In genomic region chr2:206080927-206081326, GRCh38 we compare ENCODE assay signal across 21 cellular contexts. TPM values are rescaled to one million over a fixed set of nuclear protein-coding genes. Genes with fewer than 3 reads are reported as not detected.
A peak's percentile ranks its signal among the peaks of the same experiment; 100 is the strongest.
DNase-seq lines count a peak whose midpoint lies in the region; ATAC-seq, FAIRE-seq and TF ChIP-seq lines count a peak whose summit lies in the region.
"Had no signal": no experiment of that assay in that cellular context is flagged by ENCODE, and none has a peak within 500 bp of the region (broad histone marks: within the 10 kb centered on the region; RNA-seq: fewer than 3 reads in every experiment).

No MANE protein-coding gene starts in this region.

- in situ Hi-C loops in GM12878 (cut with MboI), result no loop called here

- POLR2A ChIA-PET in GM12878 (lab: Charles Lee), result no interaction called here

- H3K36me3 ChIP-seq in HUES64 (ENCODE audit: insufficient read depth, low read length) (peaks cover 4% of the 10 kb centered on the region; the same call in 1 of the 2 replicates), GM12878 (ENCODE audit: control insufficient read depth in 2 of 2, insufficient read depth in 2 of 2, low read length in 1 of 2) (no peaks in the 10 kb centered on the region)

- H3K27me3 ChIP-seq in HUES64 (ENCODE audit: insufficient read depth, low read length) (no peaks in the 10 kb centered on the region), GM12878 (replicated peaks in 1 of 2; ENCODE audit: control insufficient read depth in 2 of 2, insufficient read depth in 2 of 2, low read length in 1 of 2) (no peaks in the 10 kb centered on the region), dorsolateral prefrontal cortex (no peaks in the 10 kb centered on the region)
- H3K27me3 ChIP-seq: BLaER1 treated with 17β-estradiol and CSF1 and Interleukin-3, amounts not matched to agents 10 nM and 100 nM had no signal

- H3K4me1 Mint-ChIP-seq in nephron, result peaks cover 25% of the 10 kb centered on the region
- H3K4me1 Mint-ChIP-seq in immature natural killer cell, result peaks cover 37 to 52% of the 10 kb centered on the region in 2 donors

- H3K27ac Mint-ChIP-seq in nephron (peak overlapping the region in 1 of 3 experiments; percentile 60), immature natural killer cell (peak overlapping the region in 2 of 6 donors; percentile 21 to 30)
- H3K27ac Mint-ChIP-seq: HFFc6 had no signal

- no TSS peak for BruUV-seq in GM12878 (replicated peaks; lab: Mats Ljungman, UMichigan)

- CTCF ChIA-PET in GM12878 (lab: Yijun Ruan, JAX), result no interaction called here

- TF ChIP-seq RAD21 in GM12878 (IDR thresholded peaks at IDR 0.05; ENCODE audit: insufficient read depth, low read depth, low read length), result no peak

- no peak for TF ChIP-seq POLR2A in GM12878 (IDR thresholded peaks at IDR 0.05; ENCODE audit: low read depth, low read length)

- RAD21 ChIA-PET in GM12878 (lab: Charles Lee; ENCODE audit: unreplicated experiment), result no interaction called here

- H3K4me3 ChIP-seq in HUES64 (ENCODE audit: low read length), result no peak overlapping the region
- H3K4me3 ChIP-seq in GM12878, result no peak overlapping the region
- H3K4me3 ChIP-seq in dorsolateral prefrontal cortex, result no peak overlapping the region
- H3K4me3 ChIP-seq: BLaER1 treated with 17β-estradiol and CSF1 and Interleukin-3, amounts not matched to agents 10 nM and 100 nM had no signal

- peaks cover 50% of the 10 kb centered on the region for H3K4me1 ChIP-seq in HUES64 (ENCODE audit: insufficient read depth, low read length)
- peaks cover 13% of the 10 kb centered on the region for H3K4me1 ChIP-seq in GM12878 (ENCODE audit: control insufficient read depth, insufficient read depth, low read length)

- FAIRE-seq in GM19239 (lab: Jason Lieb, UNC) (peak; percentile 59), GM12878 (lab: Jason Lieb, UNC) (no peak)
- FAIRE-seq: D721Med, GM12892 had no signal

- peak overlapping the region; percentile 24; the same call in 1 of the 2 replicates for H3K4me2 ChIP-seq in GM12878 (ENCODE audit: control insufficient read depth, insufficient read depth)
- H3K4me2 ChIP-seq: BLaER1 treated with 17β-estradiol and CSF1 and Interleukin-3, amounts not matched to agents 10 nM and 100 nM had no signal

- H3K27ac ChIP-seq in HUES64 (ENCODE audit: low read depth, low read length), result peak overlapping the region; percentile 68; the same call in 1 of the 2 replicates
- no peak overlapping the region; the same call in 1 of the 2 replicates for H3K27ac ChIP-seq in GM12878 (ENCODE audit: control insufficient read depth, insufficient read depth)
- H3K27ac ChIP-seq in dorsolateral prefrontal cortex, result no peak overlapping the region
- H3K27ac ChIP-seq: BLaER1 treated with 17β-estradiol and CSF1 and Interleukin-3, amounts not matched to agents 10 nM and 100 nM had no signal

- 70% methylated on average over 4 of the region's 4 CpGs for WGBS in HUES64
- 58% methylated on average over 4 of the region's 4 CpGs for whole genome bisulfite sequencing in GM12878 (ENCODE audit: insufficient coverage, insufficient replicate concordance, low lambda C conversion rate, missing lambda C conversion rate)

- TF ChIP-seq CTCF in GM12878 (IDR thresholded peaks at IDR 0.05 in 2 of 3, conservative IDR thresholded peaks at IDR 0.05 in 1 of 3; ENCODE audit: control insufficient read depth in 2 of 3, extremely low read depth in 1 of 3, insufficient read depth in 1 of 3, low read depth in 3 of 3, low read length in 3 of 3) (no peak), nephron (IDR thresholded peaks at IDR 0.05; ENCODE audit: unreplicated experiment in 3 of 3) (no peak), dorsolateral prefrontal cortex (IDR thresholded peaks at IDR 0.05 in 54 of 56, conservative IDR thresholded peaks at IDR 0.05 in 2 of 56; ENCODE audit: low read depth in 1 of 56, partially characterized antibody in 56 of 56) (no peak)

- ATAC-seq in GM12878, result no peak
- ATAC-seq: PC-3, SK-N-SH treated with all-trans-retinoic acid at 6 μM for 48 hours had no signal

- DNase-seq in GM19239 (ENCODE audit: insufficient read length, low spot score) (no peak), GM12878 (ENCODE audit: low read depth, low spot score) (no peak), dorsolateral prefrontal cortex (no peak), immature natural killer cell (no peak)
- DNase-seq in activated T-cell treated with anti-CD3 and anti-CD28 coated beads, Interleukin-2, amount 50 U/mL, for 1 hour, result no peak
- DNase-seq: HFFc6, MV-4-11, NCI-H1694 treated with DMSO at 0.1 percent for 48 hours, NCI-H2107, NCI-H2227 treated with DMSO at 0.1 percent for 48 hours, NCI-H524, NCI-H82, PC-3, RPMI8226, SIG-M5 had no signal

- SMC1A ChIA-PET in GM12878 (lab: Charles Lee; ENCODE audit: uncharacterized antibody, unreplicated experiment), result interaction anchor here (1.3 kb wide), 1 partner anchor 9 kb away, joined by 3 read pairs; no protein-coding TSS in a partner anchor

- H3K36me3 Mint-ChIP-seq in nephron (ENCODE audit: low read depth) (no peaks in the 10 kb centered on the region), immature natural killer cell (no peaks in the 10 kb centered on the region)

- H3K9me3 Mint-ChIP-seq in nephron (no peaks in the 10 kb centered on the region), immature natural killer cell (no peaks in the 10 kb centered on the region)
- H3K9me3 Mint-ChIP-seq: HFFc6 had no signal

- H4K20me1 ChIP-seq in GM12878 (ENCODE audit: control insufficient read depth, insufficient read depth), result no peaks in the 10 kb centered on the region

- H3K4me3 Mint-ChIP-seq in nephron (peak overlapping the region in 2 of 3 experiments; percentile 51 to 65), immature natural killer cell (no peak overlapping the region)
- H3K4me3 Mint-ChIP-seq: HFFc6 had no signal

- peaks cover 74% of the 10 kb centered on the region for H3K79me2 ChIP-seq in GM12878 (ENCODE audit: control insufficient read depth, insufficient read depth, low read length)

- TF ChIP-seq EP300 in GM12878 (IDR thresholded peaks at IDR 0.05; ENCODE audit: borderline replicate concordance in 1 of 2, control insufficient read depth in 1 of 2, low read depth in 2 of 2, low read length in 2 of 2), result no peak

- intact Hi-C loops in GM12878 (cut with micrococcal nuclease; ENCODE audit: unreplicated experiment) (no loop called here), dorsolateral prefrontal cortex (cut with DNase I) (no loop called here)

- H2AFZ ChIP-seq in GM12878 (ENCODE audit: control insufficient read depth, low read depth, low read length), result no peak overlapping the region

- H3K9me3 ChIP-seq in HUES64 (ENCODE audit: insufficient read depth, low read depth, low read length), result no peaks in the 10 kb centered on the region
- no peaks in the 10 kb centered on the region for H3K9me3 ChIP-seq in GM12878 (replicated peaks; ENCODE audit: control insufficient read depth, insufficient read depth, low read length)
- H3K9me3 ChIP-seq: BLaER1 treated with 17β-estradiol and CSF1 and Interleukin-3, amounts not matched to agents 10 nM and 100 nM had no signal

- H3K27me3 Mint-ChIP-seq in nephron (ENCODE audit: low read depth), result no peaks in the 10 kb centered on the region
- H3K27me3 Mint-ChIP-seq in immature natural killer cell (ENCODE audit: low read depth in 3 of 3), result peaks cover 10 to 14% (median 14%) of the 10 kb centered on the region in 3 donors

- H3K9ac ChIP-seq in HUES64 (ENCODE audit: low read depth, low read length) (no peak overlapping the region), GM12878 (ENCODE audit: control insufficient read depth, insufficient read depth, low read length) (no peak overlapping the region)
- H3K9ac ChIP-seq: BLaER1 treated with 17β-estradiol and CSF1 and Interleukin-3, amounts not matched to agents 10 nM and 100 nM had no signal

TF ChIP-seq in GM12878, 131 proteins besides CTCF, POLR2A, EP300 and RAD21 (continues in another document):
- TF ChIP-seq LARP7 (IDR thresholded peaks at IDR 0.05), result no peak
- no peak for TF ChIP-seq TARDBP (IDR thresholded peaks at IDR 0.05; ENCODE audit: borderline replicate concordance)

RNA-seq across cellular contexts. Expression of gene INO80D, which starts 5.0 kb away (rescaled TPM):
- polyA plus RNA-seq in HUES64 (2013, experiment 1 of 2), result 6.5 TPM
- 6.8 TPM for polyA plus RNA-seq in HUES64 (2013, experiment 2 of 2)
- 44.6 and 48.4 TPM in 2 replicates for total RNA-seq in GM12878 (2013; cell fraction: nucleolus; rRNA removed)
- total RNA-seq in GM12878 (2014; rRNA removed), result 6.3 and 7.9 TPM in 2 replicates
- total RNA-seq in GM12878 (2014; rRNA removed; fragmentation: Illumina TruSeq; extraction: Trizol), result 6.5 and 7.2 TPM in 2 replicates
- 15.3 and 16.3 TPM in 2 replicates for total RNA-seq in GM12878 (2021)
- 2.3 TPM for polyA plus RNA-seq in GM12878 (2011; ENCODE audit: low read depth)
- polyA plus RNA-seq in GM12878 (2011; rRNA removed), result 8.1 and 10.5 TPM in 2 replicates
- polyA plus RNA-seq in GM12878 (2011; cell fraction: cytosol; rRNA removed), result 4.8 and 5.4 TPM in 2 replicates
- 10.1 and 10.6 TPM in 2 replicates for polyA plus RNA-seq in GM12878 (2011; cell fraction: nucleus; rRNA removed)
- polyA plus RNA-seq in GM12878 (2012), result 3.3 and 4.1 TPM in 2 replicates
- 3.9 and 4.9 TPM in 2 replicates for polyA plus RNA-seq in GM12878 (2014; fragmentation: Illumina TruSeq; extraction: Trizol)
- polyA plus RNA-seq in GM12878 (2014; fragmentation: Nextera tagmentation; extraction: Ambion mirVana), result 1 to 10 TPM in 1 of 2 experiments, under 1 TPM in 1; 0.73 to 1.9 TPM
- 3.1 and 3.2 TPM in 2 replicates for polyA plus RNA-seq in GM12878 (2014; rRNA removed)
- 1 to 10 TPM; 4.5 to 4.8 TPM for polyA plus RNA-seq in GM12878 (2016; fragmentation: Nextera tagmentation; extraction: Ambion mirVana)
- 45.5 and 48.5 TPM in 2 replicates for polyA minus RNA-seq in GM12878 (2011; rRNA and poly(A)+ RNA removed)
- polyA minus RNA-seq in GM12878 (2011; cell fraction: cytosol; rRNA and poly(A)+ RNA removed), result 12.4 and 15.3 TPM in 2 replicates
- 15.7 and 21.5 TPM in 2 replicates for polyA minus RNA-seq in GM12878 (2011; cell fraction: nucleus; rRNA and poly(A)+ RNA removed)
- total RNA-seq in dorsolateral prefrontal cortex, result 10 to 100 TPM; 27.8 to 53.6 (median 36.6) TPM
- polyA plus RNA-seq in immature natural killer cell, result 10 to 100 TPM in 1 of 3 donors, 1 to 10 TPM in 2; 6.7 to 13.4 (median 7.7) TPM

Comparison
In these comparisons a context has a peak if more than half of its experiments do, and no peak if none do; other contexts are left out.
1. H3K4me3 Mint-ChIP-seq: peak in nephron (2 of 3); none in immature natural killer cell (0 of 5).